Comparison of ENCODE assay signal across 1 cellular context in the genomic region with DNA sequence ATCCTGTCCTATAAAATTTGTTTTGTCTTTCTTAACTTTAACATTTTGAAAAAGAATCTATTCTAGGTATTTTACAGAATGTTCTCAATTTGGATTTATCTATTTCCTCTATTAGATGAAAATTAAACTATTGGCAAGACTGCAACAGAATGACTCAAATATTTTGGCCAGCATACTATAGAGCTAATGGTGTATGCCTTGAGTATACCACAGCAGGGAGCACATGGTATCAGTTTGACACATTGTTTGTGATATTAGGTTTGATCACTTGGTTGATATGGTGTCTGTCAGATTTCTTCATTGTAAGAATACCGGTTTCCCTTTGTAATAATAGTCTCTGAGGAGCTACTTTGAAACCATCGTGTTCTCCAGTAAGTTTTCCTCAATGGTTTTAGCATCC.
TF ChIP-seq lines count a peak whose summit lies in the region.

No MANE protein-coding gene starts in this region.

TF ChIP-seq in IMR-90, 13 proteins besides CTCF, POLR2A, EP300 and RAD21 (continued from another document):
- TF ChIP-seq, protein P1, sequence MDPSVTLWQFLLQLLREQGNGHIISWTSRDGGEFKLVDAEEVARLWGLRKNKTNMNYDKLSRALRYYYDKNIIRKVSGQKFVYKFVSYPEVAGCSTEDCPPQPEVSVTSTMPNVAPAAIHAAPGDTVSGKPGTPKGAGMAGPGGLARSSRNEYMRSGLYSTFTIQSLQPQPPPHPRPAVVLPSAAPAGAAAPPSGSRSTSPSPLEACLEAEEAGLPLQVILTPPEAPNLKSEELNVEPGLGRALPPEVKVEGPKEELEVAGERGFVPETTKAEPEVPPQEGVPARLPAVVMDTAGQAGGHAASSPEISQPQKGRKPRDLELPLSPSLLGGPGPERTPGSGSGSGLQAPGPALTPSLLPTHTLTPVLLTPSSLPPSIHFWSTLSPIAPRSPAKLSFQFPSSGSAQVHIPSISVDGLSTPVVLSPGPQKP (IDR thresholded peaks at IDR 0.05; ENCODE audit: borderline replicate concordance, low read depth, low read length): no peak
- TF ChIP-seq RFX5 (IDR thresholded peaks at IDR 0.05; ENCODE audit: low read depth, low read length) (no peak), SMC3 (IDR thresholded peaks at IDR 0.05; ENCODE audit: low read depth, low read length) (no peak)
TF ChIP-seq in IMR-90: peak in this region for 0.
